ENCODE assay signal across 8 cellular contexts in the genomic region with DNA sequence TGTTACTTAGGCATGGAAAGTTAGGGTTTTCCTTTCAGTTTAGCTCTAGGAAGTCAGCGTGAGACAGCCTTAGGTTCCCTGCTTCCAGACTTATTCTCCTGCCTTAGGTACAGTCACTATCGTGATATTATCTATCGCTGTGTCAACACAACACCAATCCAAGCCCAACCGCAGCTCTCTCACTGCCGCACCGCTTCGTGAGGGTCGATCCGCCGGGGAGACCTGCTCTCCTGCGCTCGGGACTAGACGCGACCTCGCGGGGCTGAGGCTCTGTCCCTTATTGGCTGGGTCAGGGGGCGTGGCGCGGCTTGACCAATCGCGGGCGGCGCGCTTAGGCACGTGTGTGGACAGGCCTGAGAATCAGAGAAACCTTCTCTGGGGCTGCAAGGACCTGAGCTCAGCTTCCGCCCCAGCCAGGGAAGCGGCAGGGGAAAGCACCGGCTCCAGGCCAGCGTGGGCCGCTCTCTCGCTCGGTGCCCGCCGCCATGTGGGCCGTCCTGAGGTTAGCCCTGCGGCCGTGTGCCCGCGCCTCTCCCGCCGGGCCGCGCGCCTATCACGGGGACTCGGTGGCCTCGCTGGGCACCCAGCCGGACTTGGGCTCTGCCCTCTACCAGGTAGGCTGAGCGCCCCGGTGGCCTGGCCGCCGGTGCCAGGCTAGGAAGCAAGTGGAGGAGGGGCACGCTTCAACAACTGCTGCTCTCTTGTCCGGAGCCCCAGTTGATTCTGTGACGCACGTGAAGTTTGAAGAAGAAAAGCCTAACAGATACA.
DNase-seq lines count a peak whose midpoint lies in the region; ATAC-seq and TF ChIP-seq lines count a peak whose summit lies in the region.

MCCC2 (plus strand) TSS at position 400 of the 768 bp plus-strand sequence; CDS start at position 486, 86 bp downstream.

- no peaks in the 10 kb centered on the region for H3K9me3 Mint-ChIP-seq in central memory CD8-positive, alpha-beta T cell

- H3K27ac Mint-ChIP-seq in central memory CD8-positive, alpha-beta T cell (ENCODE audit: low read depth), result peak within 1 kb of the TSS; percentile 99

- peak; percentile 98 for ATAC-seq in GM19035 (IDR thresholded peaks at IDR 0.05; ENCODE audit: unreplicated experiment)
- ATAC-seq in HG03342 (IDR thresholded peaks at IDR 0.05; ENCODE audit: unreplicated experiment), result peak; percentile 97
- ATAC-seq in activated CD4-positive, CD25-positive, alpha-beta regulatory T cell treated with anti-CD3 and anti-CD28 coated beads, Interleukin-2, amount 50 U/mL, for 24 hours, result peak; percentile 98 to 99
- peak; percentile 99 for ATAC-seq in central memory CD8-positive, alpha-beta T cell (replicated peaks; ENCODE audit: extremely low read depth, poor library complexity, severe bottlenecking)

- H3K4me1 Mint-ChIP-seq in central memory CD8-positive, alpha-beta T cell, result peaks cover 31% of the 10 kb centered on the region

- no peaks in the 10 kb centered on the region for H3K27me3 Mint-ChIP-seq in central memory CD8-positive, alpha-beta T cell

- peaks cover 8% of the 10 kb centered on the region for H3K36me3 Mint-ChIP-seq in central memory CD8-positive, alpha-beta T cell (ENCODE audit: insufficient read depth)

- H3K4me3 Mint-ChIP-seq in central memory CD8-positive, alpha-beta T cell, result peak within 1 kb of the TSS; percentile 94

- peak; percentile 88 for DNase-seq in AG09319 (ENCODE audit: extremely low read depth, low read depth)
- DNase-seq in NCI-H446 (lab: John Stamatoyannopoulos, UW), result peak; percentile 78 to 95
- DNase-seq in central memory CD8-positive, alpha-beta T cell (ENCODE audit: low spot score in 2 of 2), result peak; percentile 90 to 94
- peak; percentile 98 for DNase-seq in iris pigment epithelial cell (ENCODE audit: low read depth)
- DNase-seq in stimulated activated CD4-positive, alpha-beta T cell treated with anti-CD3 and anti-CD28 coated beads, Interleukin-12 subunit alpha, Interleukin-12 subunit beta, amount 100 ng/mL, for 24 hours (ENCODE audit: low read depth in 2 of 2), result peak; percentile 90 to 96

- no peak for TF ChIP-seq CTCF in AG09319 (IDR thresholded peaks at IDR 0.05; ENCODE audit: low read depth, low read length)

Comparison
In these comparisons a context has a peak if more than half of its experiments do, and no peak if none do; other contexts are left out.
1. Peak in every context shown above with its lines: DNase-seq and ATAC-seq.